ENCODE assay signal across 13 cellular contexts in the genomic region with DNA sequence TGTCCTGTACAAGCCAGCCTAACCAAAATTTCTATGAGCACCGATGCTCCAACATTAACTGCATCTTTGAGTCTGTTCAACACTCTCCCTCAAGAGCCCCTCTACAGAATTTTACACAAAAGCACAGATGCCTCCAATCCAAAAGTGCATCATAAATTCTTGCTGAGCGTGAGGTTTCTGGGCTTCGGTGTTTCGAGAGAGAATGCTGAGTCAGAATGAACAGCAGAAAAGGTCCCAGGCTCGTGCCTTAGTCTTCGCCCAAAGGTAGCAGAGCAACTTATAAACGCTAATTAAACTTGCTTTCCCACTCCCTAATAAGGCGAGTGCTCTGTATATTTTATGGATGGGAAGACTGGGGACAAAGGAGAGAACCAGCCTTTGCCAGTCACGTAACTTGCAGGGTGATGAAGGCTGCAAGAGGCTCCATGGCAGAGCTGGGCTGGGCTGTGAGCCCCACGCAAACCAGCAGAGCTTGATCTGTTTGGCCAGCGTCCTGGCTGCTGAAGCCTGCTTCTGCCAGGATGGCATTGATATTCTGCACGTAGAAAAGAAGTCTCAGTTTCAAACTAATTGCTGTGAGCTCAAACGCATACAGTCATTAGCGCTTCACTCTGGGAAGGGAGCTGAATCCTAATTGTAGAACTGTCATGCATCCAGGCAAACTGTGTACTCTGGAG.
"Had no signal": no experiment of that assay in that cellular context is flagged by ENCODE, and none has a peak within 500 bp of the region (broad histone marks: within the 10 kb centered on the region; RNA-seq: fewer than 3 reads in every experiment).

No MANE protein-coding gene starts in this region.

- H3K27ac ChIP-seq: pancreas, right atrium auricular region, thyroid gland had no signal

- H3K36me3 Mint-ChIP-seq: activated CD8-positive, alpha-beta memory T cell treated with anti-CD3 and anti-CD28 coated beads, Interleukin-2, amount 10 ng/mL, durations not matched to agents 7 days and 5 days; activated naive CD4-positive, alpha-beta T cell treated with anti-CD3 and anti-CD28 coated beads, Interleukin-2, amount 50 U/mL, for 24 hours had no signal

- H3K27me3 Mint-ChIP-seq: activated CD8-positive, alpha-beta memory T cell treated with anti-CD3 and anti-CD28 coated beads, Interleukin-2, amount 10 ng/mL, durations not matched to agents 7 days and 5 days; activated naive CD4-positive, alpha-beta T cell treated with anti-CD3 and anti-CD28 coated beads, Interleukin-2, amount 50 U/mL, for 24 hours; activated T-cell treated with anti-CD3 and anti-CD28 coated beads, Interleukin-2, amount 50 U/mL, for 24 hours had no signal

- ATAC-seq: activated CD4-positive, CD25-positive, alpha-beta regulatory T cell treated with anti-CD3 and anti-CD28 coated beads, Interleukin-2, amount 50 U/mL, for 24 hours; activated CD8-positive, alpha-beta memory T cell treated with anti-CD3 and anti-CD28 coated beads, Interleukin-2, amount 10 ng/mL, durations not matched to agents 7 days and 5 days; left ventricle myocardium superior; pancreas had no signal

- DNase-seq: activated CD4-positive, alpha-beta T cell treated with anti-CD3 and anti-CD28 coated beads, Interleukin-2, amount 50 U/mL, for 4 hours; activated CD8-positive, alpha-beta memory T cell treated with anti-CD3 and anti-CD28 coated beads, Interleukin-2, amount 10 ng/mL, durations not matched to agents 7 days and 5 days; activated effector memory CD4-positive, alpha-beta T cell treated with Interleukin-2 at 50 U/mL for 16 hours; activated T-cell treated with anti-CD3 and anti-CD28 coated beads, Interleukin-2, amount 50 U/mL, for 24 hours; foreskin melanocyte; left ventricle myocardium superior; nephron progenitor cell; pancreas; small intestine; thyroid gland had no signal

- H3K27ac Mint-ChIP-seq: activated CD8-positive, alpha-beta memory T cell treated with anti-CD3 and anti-CD28 coated beads, Interleukin-2, amount 10 ng/mL, durations not matched to agents 7 days and 5 days; activated naive CD4-positive, alpha-beta T cell treated with anti-CD3 and anti-CD28 coated beads, Interleukin-2, amount 50 U/mL, for 24 hours; activated T-cell treated with anti-CD3 and anti-CD28 coated beads, Interleukin-2, amount 50 U/mL, for 24 hours; nephron progenitor cell had no signal

- H3K4me3 Mint-ChIP-seq: activated CD8-positive, alpha-beta memory T cell treated with anti-CD3 and anti-CD28 coated beads, Interleukin-2, amount 10 ng/mL, durations not matched to agents 7 days and 5 days; activated naive CD4-positive, alpha-beta T cell treated with anti-CD3 and anti-CD28 coated beads, Interleukin-2, amount 50 U/mL, for 24 hours; activated T-cell treated with anti-CD3 and anti-CD28 coated beads, Interleukin-2, amount 50 U/mL, for 24 hours; nephron progenitor cell had no signal

- H3K27me3 ChIP-seq: pancreas, right atrium auricular region, thyroid gland had no signal

- H3K4me1 Mint-ChIP-seq: activated CD8-positive, alpha-beta memory T cell treated with anti-CD3 and anti-CD28 coated beads, Interleukin-2, amount 10 ng/mL, durations not matched to agents 7 days and 5 days; activated naive CD4-positive, alpha-beta T cell treated with anti-CD3 and anti-CD28 coated beads, Interleukin-2, amount 50 U/mL, for 24 hours; nephron progenitor cell had no signal

- H3K9me3 ChIP-seq: pancreas, right atrium auricular region, thyroid gland had no signal

- H3K4me1 ChIP-seq: pancreas, right atrium auricular region, thyroid gland had no signal

- H3K4me3 ChIP-seq: pancreas, right atrium auricular region, thyroid gland had no signal

- H3K36me3 ChIP-seq: pancreas, right atrium auricular region, thyroid gland had no signal

- H3K9me3 Mint-ChIP-seq: activated naive CD4-positive, alpha-beta T cell treated with anti-CD3 and anti-CD28 coated beads, Interleukin-2, amount 50 U/mL, for 24 hours; activated T-cell treated with anti-CD3 and anti-CD28 coated beads, Interleukin-2, amount 50 U/mL, for 24 hours; nephron progenitor cell had no signal
